ENCODE assay signal across 16 cellular contexts in the genomic region with DNA sequence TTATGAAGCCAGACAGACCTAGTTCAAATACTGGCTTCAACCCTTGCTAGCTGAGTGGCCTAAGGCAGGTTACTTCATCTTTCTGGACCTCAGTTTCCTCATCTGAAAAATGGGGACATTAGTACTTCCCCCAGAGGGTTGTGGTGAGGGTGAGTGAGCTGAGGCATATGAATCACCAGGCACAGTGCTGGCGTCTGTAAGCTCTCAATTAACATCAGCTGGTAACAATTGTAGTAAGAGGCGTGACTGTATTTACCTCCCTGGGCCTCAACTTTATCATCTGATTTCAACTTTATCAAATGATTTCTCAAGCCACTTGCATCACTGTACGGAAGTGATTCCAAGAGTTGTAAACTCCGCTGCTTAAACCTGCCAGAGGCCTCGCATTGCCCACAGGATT. TPM values are rescaled to one million over a fixed set of nuclear protein-coding genes. Genes with fewer than 3 reads are reported as not detected.
DNase-seq lines count a peak whose midpoint lies in the region; ATAC-seq, FAIRE-seq and TF ChIP-seq lines count a peak whose summit lies in the region.
"Had no signal": no experiment of that assay in that cellular context is flagged by ENCODE, and none has a peak within 500 bp of the region (broad histone marks: within the 10 kb centered on the region; RNA-seq: fewer than 3 reads in every experiment).

No MANE protein-coding gene starts in this region.

- H3K27me3 ChIP-seq in HepG2 (ENCODE audit: control insufficient read depth in 1 of 2, insufficient read depth in 2 of 2, low read length in 2 of 2) (peaks cover 2 to 40% of the 10 kb centered on the region in 2 experiments; a peak in 4 of 5 replicates), right lobe of liver (no peaks in the 10 kb centered on the region), foreskin keratinocyte (peaks cover 2% of the 10 kb centered on the region), upper lobe of right lung (no peaks in the 10 kb centered on the region)
- H3K27me3 ChIP-seq: neural progenitor cell, sigmoid colon, SJSA1 had no signal

- no peak for TF ChIP-seq POLR2A in HepG2 (IDR thresholded peaks at IDR 0.05; ENCODE audit: insufficient read depth in 1 of 2, low read depth in 2 of 2, low read length in 2 of 2)
- TF ChIP-seq POLR2A in right lobe of liver (IDR thresholded peaks at IDR 0.05): no peak

- no peak for TF ChIP-seq EP300 in HepG2 (IDR thresholded peaks at IDR 0.05; ENCODE audit: low read depth in 2 of 2, low read length in 2 of 2)
- no peak for TF ChIP-seq EP300 in HepG2 (CRISPR knock-in tag; IDR thresholded peaks at IDR 0.05; ENCODE audit: borderline replicate concordance)

- POLR2A ChIA-PET in HepG2 (lab: Yijun Ruan, JAX): no interaction called here

- DNase-seq in HepG2 (ENCODE audit: low spot score) (no peak), right lobe of liver (no peak), astrocyte of the spinal cord (ENCODE audit: low read depth, low spot score) (peak; percentile 20), foreskin keratinocyte (peak in 1 of 2 donors; percentile 4), upper lobe of right lung (no peak), GM13976 (ENCODE audit: low spot score) (no peak), NCI-H2081 (lab: John Stamatoyannopoulos, UW) (no peak)
- DNase-seq in stimulated activated CD4-positive, alpha-beta T cell treated with anti-CD3 and anti-CD28 coated beads, Interleukin-1b, Interleukin-23, amount 100 ng/mL, for 48 hours: no peak
- DNase-seq: effector memory CD4-positive, alpha-beta T cell; KG1; NCI-H1436; sigmoid colon had no signal

- H3K9ac ChIP-seq in HepG2 (ENCODE audit: insufficient read depth, low read depth, low read length): no peak overlapping the region
- H3K9ac ChIP-seq: neural progenitor cell had no signal

- H3K9me3 ChIP-seq in HepG2 (ENCODE audit: low read length) (no peaks in the 10 kb centered on the region), right lobe of liver (no peaks in the 10 kb centered on the region), upper lobe of right lung (no peaks in the 10 kb centered on the region)
- H3K9me3 ChIP-seq: sigmoid colon, SJSA1 had no signal

- CTCF ChIA-PET in HepG2 (lab: Yijun Ruan, JAX; ENCODE audit: low intra/inter-chr PET ratio, low total read pairs): no interaction called here

- FAIRE-seq in HepG2 (lab: Jason Lieb, UNC): no peak
- FAIRE-seq: keratinocyte had no signal

- H3K79me2 ChIP-seq in HepG2 (ENCODE audit: insufficient read depth, low read length): no peaks in the 10 kb centered on the region

- TF ChIP-seq RAD21 in HepG2 (CRISPR knock-in tag; IDR thresholded peaks at IDR 0.05): no peak

- in situ Hi-C loops in HepG2 (cut with HindIII; ENCODE audit: extremely low pct_ligation_motif_present, low pct_unique_long_range_greater_than_20kb): no loop called here
- in situ Hi-C loops in astrocyte of the spinal cord (cut with HindIII; ENCODE audit: low sequenced_read_pairs): no loop called here
- in situ Hi-C loops in GM13976 (cut with MboI; ENCODE audit: low sequenced_read_pairs, unreplicated experiment): no loop called here

- H4K20me1 ChIP-seq in HepG2 (ENCODE audit: insufficient read depth, low read length): no peaks in the 10 kb centered on the region

- H3K4me2 ChIP-seq in HepG2 (ENCODE audit: low read depth, low read length): no peak overlapping the region
- H3K4me2 ChIP-seq: neural progenitor cell had no signal

- H3K27ac ChIP-seq in HepG2 (ENCODE audit: extremely low read length, insufficient read depth, low read length): no peak overlapping the region
- no peak overlapping the region for H3K27ac ChIP-seq in right lobe of liver
- no peak overlapping the region for H3K27ac ChIP-seq in foreskin keratinocyte
- no peak overlapping the region for H3K27ac ChIP-seq in upper lobe of right lung
- H3K27ac ChIP-seq: neural progenitor cell, sigmoid colon, SJSA1 had no signal

- H3K4me3 ChIP-seq in HepG2 (replicated peaks in 1 of 3; ENCODE audit: insufficient read depth in 1 of 3, low read depth in 2 of 3, low read length in 3 of 3): no peak overlapping the region
- H3K4me3 ChIP-seq in right lobe of liver: no peak overlapping the region
- no peak overlapping the region for H3K4me3 ChIP-seq in astrocyte of the spinal cord (ENCODE audit: low read depth, low read length)
- no peak overlapping the region for H3K4me3 ChIP-seq in upper lobe of right lung
- H3K4me3 ChIP-seq: neural progenitor cell, sigmoid colon, SJSA1 had no signal

- intact Hi-C loops in HepG2 (cut with micrococcal nuclease; ENCODE audit: unreplicated experiment) (no loop called here), right lobe of liver (cut with DNase I) (no loop called here), upper lobe of right lung (cut with DNase I) (no loop called here)

- no peak overlapping the region for H2AFZ ChIP-seq in HepG2 (ENCODE audit: low read length)
- H2AFZ ChIP-seq: neural progenitor cell had no signal

- ATAC-seq in HepG2 (no peak), right lobe of liver (no peak), foreskin keratinocyte (peak; percentile 22), upper lobe of right lung (peak; percentile 11)
- ATAC-seq: stimulated activated memory B cell treated with anti-CD40 and anti-IgM and Interleukin-4, amounts not matched to agents 10 μg/mL and 1 μg/mL and 100 μg/mL, for 72 hours had no signal

- WGBS in HepG2 (ENCODE audit: low lambda C conversion rate): 56% methylated on average over 5 of the region's 5 CpGs
- 95% methylated on average over 5 of the region's 5 CpGs for WGBS in right lobe of liver (ENCODE audit: insufficient coverage, low coverage, low lambda C conversion rate, missing lambda C conversion rate)

- no TSS peak for BruUV-seq in HepG2 (replicated peaks; lab: Mats Ljungman, UMichigan)

- TF ChIP-seq CTCF in HepG2 (CRISPR knock-in tag; IDR thresholded peaks at IDR 0.05) (no peak), right lobe of liver (IDR thresholded peaks at IDR 0.05) (no peak), astrocyte of the spinal cord (IDR thresholded peaks at IDR 0.05; ENCODE audit: low read depth, low read length) (no peak), foreskin keratinocyte (conservative IDR thresholded peaks at IDR 0.05) (no peak), upper lobe of right lung (IDR thresholded peaks at IDR 0.05) (no peak), GM13976 (IDR thresholded peaks at IDR 0.05; ENCODE audit: borderline replicate concordance, control extremely low read depth, extremely low read depth, insufficient read depth, missing control alignments) (no peak)

- H3K4me1 ChIP-seq in HepG2 (ENCODE audit: insufficient read depth, low read length): peaks cover 9% of the 10 kb centered on the region; the same call in 1 of the 2 replicates
- H3K4me1 ChIP-seq in right lobe of liver: no peaks in the 10 kb centered on the region
- H3K4me1 ChIP-seq in foreskin keratinocyte: no peaks in the 10 kb centered on the region
- H3K4me1 ChIP-seq in upper lobe of right lung: no peaks in the 10 kb centered on the region

- H3K36me3 ChIP-seq in HepG2 (replicated peaks in 1 of 2; ENCODE audit: control insufficient read depth in 1 of 2, insufficient read depth in 2 of 2, low read length in 2 of 2) (no peaks in the 10 kb centered on the region), right lobe of liver (no peaks in the 10 kb centered on the region), upper lobe of right lung (no peaks in the 10 kb centered on the region)
- H3K36me3 ChIP-seq: neural progenitor cell, sigmoid colon, SJSA1 had no signal

TF ChIP-seq in HepG2, 621 proteins besides CTCF, POLR2A, EP300 and RAD21 (continues in another document):
- TF ChIP-seq ZNF354B (CRISPR knock-in tag; IDR thresholded peaks at IDR 0.05) (no peak), GATAD2A (CRISPR knock-in tag; IDR thresholded peaks at IDR 0.05) (no peak), ZNF296 (CRISPR knock-in tag; conservative IDR thresholded peaks at IDR 0.05) (no peak), ZNF629 (CRISPR knock-in tag; conservative IDR thresholded peaks at IDR 0.05) (peak; percentile 64)
- TF ChIP-seq, protein P1, sequence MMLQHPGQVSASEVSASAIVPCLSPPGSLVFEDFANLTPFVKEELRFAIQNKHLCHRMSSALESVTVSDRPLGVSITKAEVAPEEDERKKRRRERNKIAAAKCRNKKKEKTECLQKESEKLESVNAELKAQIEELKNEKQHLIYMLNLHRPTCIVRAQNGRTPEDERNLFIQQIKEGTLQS (CRISPR knock-in tag; IDR thresholded peaks at IDR 0.05): no peak

RNA-seq across cellular contexts. Expression of a gene that starts 53.6 kb away (rescaled TPM):
- total RNA-seq in HepG2 (2016; rRNA removed; fragmentation: Illumina TruSeq; extraction: Trizol) (28.5 and 52.6 TPM in 2 replicates), right lobe of liver (10 to 100 TPM in 4 of 6 experiments, 1 to 10 TPM in 2; 8.2 to 20.9 (median 12.3) TPM), foreskin keratinocyte (not detected in 2 replicates), upper lobe of right lung (65.5 TPM)
- 29.8 and 32.7 TPM in 2 replicates for total RNA-seq in HepG2 (2016; cell fraction: cytosol; rRNA removed; fragmentation: Illumina TruSeq; extraction: Trizol; ENCODE audit: low read depth)
- total RNA-seq in HepG2 (2016; cell fraction: insoluble cytoplasmic fraction; rRNA removed; fragmentation: Illumina TruSeq; extraction: Trizol): 26.0 and 48.3 TPM in 2 replicates
- 54.4 and 56.9 TPM in 2 replicates for total RNA-seq in HepG2 (2016; cell fraction: membrane; rRNA removed; fragmentation: Illumina TruSeq; extraction: Trizol)
- total RNA-seq in HepG2 (2016; cell fraction: nucleus; rRNA removed; fragmentation: Illumina TruSeq; extraction: Trizol): 54.4 and 55.1 TPM in 2 replicates
- polyA plus RNA-seq in HepG2 (2011; rRNA removed) (58.8 and 61.3 TPM in 2 replicates), foreskin keratinocyte (0.07 TPM in 1 of 2 replicates, not detected in the other)
- 38.5 and 60.7 TPM in 2 replicates for polyA plus RNA-seq in HepG2 (2011; cell fraction: cytosol; rRNA removed)
- 143 and 171 TPM in 2 replicates for polyA plus RNA-seq in HepG2 (2011; cell fraction: nucleus; rRNA removed)
- 40.4 and 41.4 TPM in 2 replicates for polyA plus RNA-seq in HepG2 (2012)
- 17.4 and 18.8 TPM in 2 replicates for polyA plus RNA-seq in HepG2 (2016; cell fraction: cytosol; fragmentation: Illumina TruSeq; extraction: Trizol; ENCODE audit: low read depth)
- polyA plus RNA-seq in HepG2 (2016; cell fraction: insoluble cytoplasmic fraction; fragmentation: Illumina TruSeq; extraction: Trizol; ENCODE audit: low read depth): 22.6 and 27.6 TPM in 2 replicates
- polyA plus RNA-seq in HepG2 (2016; cell fraction: membrane; fragmentation: Illumina TruSeq; extraction: Trizol; ENCODE audit: low read depth): 33.9 and 35.9 TPM in 2 replicates
- 102 and 113 TPM in 2 replicates for polyA plus RNA-seq in HepG2 (2016; cell fraction: nucleus; fragmentation: Illumina TruSeq; extraction: Trizol; ENCODE audit: insufficient read depth, low read depth)
- 71.1 and 76.2 TPM in 2 replicates for polyA minus RNA-seq in HepG2 (2011; rRNA and poly(A)+ RNA removed; ENCODE audit: low replicate concordance)
- polyA minus RNA-seq in HepG2 (2011; cell fraction: cytosol; rRNA and poly(A)+ RNA removed): 18.8 and 24.4 TPM in 2 replicates
- polyA minus RNA-seq in HepG2 (2011; cell fraction: nucleus; rRNA and poly(A)+ RNA removed): 23.2 and 26.8 TPM in 2 replicates
- polyA plus RNA-seq: keratinocyte had no signal

Comparison
In these comparisons a context has a peak if more than half of its experiments do, and no peak if none do; other contexts are left out.
1. ATAC-seq: peak in foreskin keratinocyte (single experiment) and upper lobe of right lung (single experiment); none in HepG2 (single experiment) and right lobe of liver (0 of 4).